11 cellular contexts compared by ENCODE assay signal in the genomic region with DNA sequence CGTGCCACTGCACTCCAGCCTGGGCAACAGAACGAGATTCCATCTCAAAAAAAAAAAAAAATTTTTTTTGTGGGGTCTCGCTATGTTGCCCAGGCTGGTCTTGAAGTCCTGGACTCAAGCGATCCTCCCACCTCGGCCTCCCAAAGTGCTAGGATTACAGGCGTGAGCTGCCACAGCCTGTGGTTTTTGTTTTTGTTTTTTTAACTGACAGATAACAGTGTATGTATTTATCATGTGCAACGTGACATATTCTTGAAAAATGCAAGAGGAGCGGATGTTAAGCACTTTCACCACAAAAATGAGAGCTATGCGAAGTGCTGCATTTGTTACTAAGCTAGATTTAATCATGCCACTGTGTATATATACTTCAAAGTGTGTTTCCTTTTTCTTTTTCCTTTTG. TPM values are rescaled to one million over a fixed set of nuclear protein-coding genes. Genes with fewer than 3 reads are reported as not detected.
DNase-seq lines count a peak whose midpoint lies in the region; ATAC-seq and TF ChIP-seq lines count a peak whose summit lies in the region.
"Had no signal": no experiment of that assay in that cellular context is flagged by ENCODE, and none has a peak within 500 bp of the region (broad histone marks: within the 10 kb centered on the region; RNA-seq: fewer than 3 reads in every experiment).

No MANE protein-coding gene starts in this region.

- peaks cover 55% of the 10 kb centered on the region for H3K4me1 Mint-ChIP-seq in activated T-cell treated with anti-CD3 and anti-CD28 coated beads, Interleukin-2, amount 50 U/mL, for 24 hours (ENCODE audit: low read depth)
- peaks cover 55% of the 10 kb centered on the region for H3K4me1 Mint-ChIP-seq in stimulated activated memory B cell treated with anti-CD40 and anti-IgM and Interleukin-4, amounts not matched to agents 10 μg/mL and 1 μg/mL and 100 μg/mL, for 72 hours

- H3K4me3 Mint-ChIP-seq in activated T-cell treated with anti-CD3 and anti-CD28 coated beads, Interleukin-2, amount 50 U/mL, for 24 hours, result peak overlapping the region; percentile 12
- H3K4me3 Mint-ChIP-seq in stimulated activated memory B cell treated with anti-CD40 and anti-IgM and Interleukin-4, amounts not matched to agents 10 μg/mL and 1 μg/mL and 100 μg/mL, for 72 hours, result no peak overlapping the region

- no peaks in the 10 kb centered on the region for H3K27me3 Mint-ChIP-seq in activated T-cell treated with anti-CD3 and anti-CD28 coated beads, Interleukin-2, amount 50 U/mL, for 24 hours
- H3K27me3 Mint-ChIP-seq in stimulated activated memory B cell treated with anti-CD40 and anti-IgM and Interleukin-4, amounts not matched to agents 10 μg/mL and 1 μg/mL and 100 μg/mL, for 72 hours, result no peaks in the 10 kb centered on the region

- WGBS in adrenal gland, 4 donors, result 89 to 95% (median 89%) methylated on average over 9 of the region's 9 CpGs

- no peaks in the 10 kb centered on the region for H3K27me3 ChIP-seq in adrenal gland

- peaks cover 41% of the 10 kb centered on the region for H3K36me3 Mint-ChIP-seq in activated T-cell treated with anti-CD3 and anti-CD28 coated beads, Interleukin-2, amount 50 U/mL, for 24 hours (ENCODE audit: low read depth)
- H3K36me3 Mint-ChIP-seq in stimulated activated memory B cell treated with anti-CD40 and anti-IgM and Interleukin-4, amounts not matched to agents 10 μg/mL and 1 μg/mL and 100 μg/mL, for 72 hours, result peaks cover 16% of the 10 kb centered on the region

- TF ChIP-seq CTCF in foreskin fibroblast (IDR thresholded peaks at IDR 0.05; ENCODE audit: low read depth, low read length) (no peak), adrenal gland (IDR thresholded peaks at IDR 0.05) (no peak)

- peaks cover 25 to 33% of the 10 kb centered on the region in 2 donors for H3K4me1 ChIP-seq in adrenal gland (replicated peaks in 1 of 2)

- no peaks in the 10 kb centered on the region for H3K9me3 ChIP-seq in adrenal gland (replicated peaks in 1 of 3)

- DNase-seq in activated T-cell treated with anti-CD3 and anti-CD28 coated beads, Interleukin-2, amount 50 U/mL, for 24 hours, result no peak
- DNase-seq in activated T-cell treated with anti-CD3 and anti-CD28 coated beads for 4 hours (no peak), T1000 (lab: John Stamatoyannopoulos, UW) (peak; percentile 28), foreskin fibroblast (peak; percentile 61 to 67), NCI-H1930 (lab: John Stamatoyannopoulos, UW) (no peak), adrenal gland (no peak), HuH-7.5 (ENCODE audit: low spot score) (no peak)
- DNase-seq: ACHN, NCI-H1436 treated with DMSO at 0.1 percent for 48 hours, right cardiac atrium had no signal

- intact Hi-C loops in adrenal gland (cut with DNase I), result loop anchor here in 1 of 2 donors (10.0 kb wide), 1 partner anchor 127 kb away; a partner anchor contains a TSS

- no peak for ATAC-seq in stimulated activated memory B cell treated with anti-CD40 and anti-IgM and Interleukin-4, amounts not matched to agents 10 μg/mL and 1 μg/mL and 100 μg/mL, for 72 hours
- ATAC-seq: right cardiac atrium had no signal

- no peaks in the 10 kb centered on the region for H3K36me3 ChIP-seq in adrenal gland (replicated peaks in 1 of 2)

- TF ChIP-seq POLR2A in adrenal gland (IDR thresholded peaks at IDR 0.05), result no peak

- peak overlapping the region; percentile 64 for H3K27ac Mint-ChIP-seq in activated T-cell treated with anti-CD3 and anti-CD28 coated beads, Interleukin-2, amount 50 U/mL, for 24 hours
- H3K27ac Mint-ChIP-seq in stimulated activated memory B cell treated with anti-CD40 and anti-IgM and Interleukin-4, amounts not matched to agents 10 μg/mL and 1 μg/mL and 100 μg/mL, for 72 hours, result peak overlapping the region; percentile 88

- H3K27ac ChIP-seq in adrenal gland, result no peak overlapping the region

- no peak overlapping the region for H3K4me3 ChIP-seq in foreskin fibroblast (ENCODE audit: low read depth in 1 of 2, low read length in 2 of 2)
- no peak overlapping the region for H3K4me3 ChIP-seq in adrenal gland

- H3K9me3 Mint-ChIP-seq in activated T-cell treated with anti-CD3 and anti-CD28 coated beads, Interleukin-2, amount 50 U/mL, for 24 hours, result no peaks in the 10 kb centered on the region
- H3K9me3 Mint-ChIP-seq in stimulated activated memory B cell treated with anti-CD40 and anti-IgM and Interleukin-4, amounts not matched to agents 10 μg/mL and 1 μg/mL and 100 μg/mL, for 72 hours, result no peaks in the 10 kb centered on the region

RNA-seq across cellular contexts. Expression of a gene that starts 49.0 kb away (rescaled TPM):
- 10 to 100 TPM; 27.4 to 52.3 (median 37.4) TPM for total RNA-seq in adrenal gland
- 10 to 100 TPM in 2 of 3 donors, 1 to 10 TPM in 1; 5.9 to 20.4 (median 12.5) TPM for polyA plus RNA-seq in adrenal gland

Comparison
In these comparisons a context has a peak if more than half of its experiments do, and no peak if none do; other contexts are left out.
1. DNase-seq: peak in T1000 (single experiment) and foreskin fibroblast (2 of 2); none in activated T-cell treated with anti-CD3 and anti-CD28 coated beads, Interleukin-2, amount 50 U/mL, for 24 hours (single experiment), activated T-cell treated with anti-CD3 and anti-CD28 coated beads for 4 hours (single experiment), NCI-H1930 (0 of 2), adrenal gland (0 of 7) and HuH-7.5 (single experiment).